ENCODE assay signal across 29 cellular contexts in genomic region chr14:91270619-91271018, GRCh38. TPM values are rescaled to one million over a fixed set of nuclear protein-coding genes. Genes with fewer than 3 reads are reported as not detected.
A peak's percentile ranks its signal among the peaks of the same experiment; 100 is the strongest.
DNase-seq lines count a peak whose midpoint lies in the region; ATAC-seq, FAIRE-seq and TF ChIP-seq lines count a peak whose summit lies in the region.
"Had no signal": no experiment of that assay in that cellular context is flagged by ENCODE, and none has a peak within 500 bp of the region (broad histone marks: within the 10 kb centered on the region; RNA-seq: fewer than 3 reads in every experiment).

No MANE protein-coding gene starts in this region.

- DNase-seq in NCI-H2171 treated with DMSO at 0.1 percent for 48 hours (lab: John Stamatoyannopoulos, UW): peak; percentile 33
- DNase-seq in NCI-H2171 (lab: John Stamatoyannopoulos, UW): no peak
- DNase-seq in activated naive CD8-positive, alpha-beta T cell treated with anti-CD3 and anti-CD28 coated beads, Interleukin-2, amount 50 U/mL, for 24 hours: no peak
- DNase-seq in WERI-Rb-1: no peak
- DNase-seq in stimulated activated naive B cell treated with anti-CD40 and anti-IgM and Interleukin-4, amounts not matched to agents 10 μg/mL and 1 μg/mL and 100 μg/mL, for 72 hours: no peak
- no peak for DNase-seq in Kasumi-1 (lab: John Stamatoyannopoulos, UW)
- no peak for DNase-seq in small intestine
- DNase-seq: activated CD4-positive, CD25-positive, alpha-beta regulatory T cell treated with anti-CD3 and anti-CD28 coated beads, Interleukin-2, amount 50 U/mL, for 72 hours; activated T-cell treated with anti-CD3 and anti-CD28 coated beads, Interleukin-2, amount 50 U/mL, for 4 hours; body of pancreas; dermis blood vessel endothelial cell; foreskin fibroblast; GM23248; HFFc6; islet precursor cell; left lung; NCI-H1092 treated with DMSO at 0.1 percent for 48 hours; stimulated activated naive CD8-positive, alpha-beta T cell treated with anti-CD3 and anti-CD28 coated beads, Interleukin-15, amount 100 ng/mL, for 72 hours had no signal

- H3K4me3 ChIP-seq in WERI-Rb-1 (ENCODE audit: low read depth, low read length): no peak overlapping the region
- H3K4me3 ChIP-seq in small intestine (ENCODE audit: low read depth in 1 of 2, low read length in 2 of 2): no peak overlapping the region
- H3K4me3 ChIP-seq: A549, body of pancreas, esophagus muscularis mucosa, GM23248, left lung, pancreas, SK-N-MC had no signal

- 0 out of 2 replicates have a peak, but pooled peaks have one; percentile 13 for TF ChIP-seq CTCF in WERI-Rb-1 (IDR thresholded peaks at IDR 0.05; ENCODE audit: low read depth, low read length)

- no peaks in the 10 kb centered on the region for H3K27me3 Mint-ChIP-seq in activated naive CD8-positive, alpha-beta T cell
- no peaks in the 10 kb centered on the region for H3K27me3 Mint-ChIP-seq in activated naive CD8-positive, alpha-beta T cell treated with anti-CD3 and anti-CD28 coated beads, Interleukin-2, amount 50 U/mL, for 24 hours
- peaks cover 0 to 3% of the 10 kb centered on the region in 2 donors for H3K27me3 Mint-ChIP-seq in stimulated activated naive B cell treated with anti-CD40 and anti-IgM and Interleukin-4, amounts not matched to agents 10 μg/mL and 1 μg/mL and 100 μg/mL, for 72 hours
- H3K27me3 Mint-ChIP-seq: IgD-negative memory B cell; memory B cell; stimulated activated naive CD8-positive, alpha-beta T cell treated with anti-CD3 and anti-CD28 coated beads, Interleukin-15, amount 100 ng/mL, for 72 hours had no signal

- no peaks in the 10 kb centered on the region for H3K9me3 Mint-ChIP-seq in activated naive CD8-positive, alpha-beta T cell (ENCODE audit: low read depth)
- no peaks in the 10 kb centered on the region for H3K9me3 Mint-ChIP-seq in activated naive CD8-positive, alpha-beta T cell treated with anti-CD3 and anti-CD28 coated beads, Interleukin-2, amount 50 U/mL, for 24 hours
- no peaks in the 10 kb centered on the region for H3K9me3 Mint-ChIP-seq in stimulated activated naive B cell treated with anti-CD40 and anti-IgM and Interleukin-4, amounts not matched to agents 10 μg/mL and 1 μg/mL and 100 μg/mL, for 72 hours
- H3K9me3 Mint-ChIP-seq: activated T-cell treated with anti-CD3 and anti-CD28 coated beads, Interleukin-2, amount 50 U/mL, for 4 hours; HFFc6; IgD-negative memory B cell; memory B cell; stimulated activated naive CD8-positive, alpha-beta T cell treated with anti-CD3 and anti-CD28 coated beads, Interleukin-15, amount 100 ng/mL, for 72 hours; T-helper 1 cell treated with Interleukin-12 subunit alpha and Interleukin-12 subunit beta and Interleukin-4 antibody, amounts not matched to agents 30 μg/mL and 1 μg/mL, for 36 hours had no signal

- no peaks in the 10 kb centered on the region for H3K4me1 ChIP-seq in small intestine (ENCODE audit: control insufficient read depth in 2 of 2, insufficient read depth in 1 of 2, low read depth in 1 of 2, low read length in 1 of 2)
- H3K4me1 ChIP-seq: A549, body of pancreas, pancreas had no signal

- H3K36me3 ChIP-seq in WERI-Rb-1 (peaks cover 46% of the 10 kb centered on the region), small intestine (ENCODE audit: control insufficient read depth in 2 of 2, insufficient read depth in 2 of 2, low read length in 2 of 2) (peaks cover 7 to 13% of the 10 kb centered on the region in 2 donors)

- 58 to 67% (median 61%) methylated on average over 5 to 7 of the region's 8 CpGs for WGBS in small intestine, 3 donors

- H3K27me3 ChIP-seq in WERI-Rb-1 (ENCODE audit: insufficient read depth, low read depth, severe bottlenecking): no peaks in the 10 kb centered on the region
- no peaks in the 10 kb centered on the region for H3K27me3 ChIP-seq in small intestine (ENCODE audit: control insufficient read depth in 2 of 2, insufficient read depth in 2 of 2, low read length in 2 of 2)
- H3K27me3 ChIP-seq: body of pancreas, esophagus muscularis mucosa, left lung, pancreas had no signal

- H3K4me1 Mint-ChIP-seq in activated naive CD8-positive, alpha-beta T cell (ENCODE audit: low read depth): peaks cover 29% of the 10 kb centered on the region
- peaks cover 13% of the 10 kb centered on the region for H3K4me1 Mint-ChIP-seq in activated naive CD8-positive, alpha-beta T cell treated with anti-CD3 and anti-CD28 coated beads, Interleukin-2, amount 50 U/mL, for 24 hours
- peaks cover 6 to 11% of the 10 kb centered on the region in 2 donors for H3K4me1 Mint-ChIP-seq in stimulated activated naive B cell treated with anti-CD40 and anti-IgM and Interleukin-4, amounts not matched to agents 10 μg/mL and 1 μg/mL and 100 μg/mL, for 72 hours

- ATAC-seq in activated naive CD8-positive, alpha-beta T cell treated with anti-CD3 and anti-CD28 coated beads, Interleukin-2, amount 50 U/mL, for 24 hours: no peak
- ATAC-seq in stimulated activated naive B cell treated with anti-CD40 and anti-IgM and Interleukin-4, amounts not matched to agents 10 μg/mL and 1 μg/mL and 100 μg/mL, for 72 hours (replicated peaks): no peak
- ATAC-seq: A549; activated T-cell treated with anti-CD3 and anti-CD28 coated beads, Interleukin-2, amount 50 U/mL, for 4 hours; body of pancreas; left lung; pancreas had no signal

- no peak overlapping the region for H3K4me3 Mint-ChIP-seq in activated naive CD8-positive, alpha-beta T cell
- no peak overlapping the region for H3K4me3 Mint-ChIP-seq in activated naive CD8-positive, alpha-beta T cell treated with anti-CD3 and anti-CD28 coated beads, Interleukin-2, amount 50 U/mL, for 24 hours
- H3K4me3 Mint-ChIP-seq in stimulated activated naive B cell treated with anti-CD40 and anti-IgM and Interleukin-4, amounts not matched to agents 10 μg/mL and 1 μg/mL and 100 μg/mL, for 72 hours: no peak overlapping the region
- H3K4me3 Mint-ChIP-seq: activated T-cell treated with anti-CD3 and anti-CD28 coated beads, Interleukin-2, amount 50 U/mL, for 4 hours; HFFc6; IgD-negative memory B cell; memory B cell; stimulated activated naive CD8-positive, alpha-beta T cell treated with anti-CD3 and anti-CD28 coated beads, Interleukin-15, amount 100 ng/mL, for 72 hours; T-helper 1 cell treated with Interleukin-12 subunit alpha and Interleukin-12 subunit beta and Interleukin-4 antibody, amounts not matched to agents 30 μg/mL and 1 μg/mL, for 36 hours had no signal

- H3K27ac ChIP-seq in WERI-Rb-1 (no peak overlapping the region), small intestine (ENCODE audit: low read depth in 1 of 2, low read length in 1 of 2) (no peak overlapping the region)
- H3K27ac ChIP-seq: A549, body of pancreas, esophagus muscularis mucosa, GM23248, pancreas, SK-N-MC had no signal

- peak overlapping the region; percentile 54 for H3K27ac Mint-ChIP-seq in activated naive CD8-positive, alpha-beta T cell
- H3K27ac Mint-ChIP-seq in activated naive CD8-positive, alpha-beta T cell treated with anti-CD3 and anti-CD28 coated beads, Interleukin-2, amount 50 U/mL, for 24 hours: no peak overlapping the region
- peak overlapping the region; percentile 69 for H3K27ac Mint-ChIP-seq in stimulated activated naive B cell treated with anti-CD40 and anti-IgM and Interleukin-4, amounts not matched to agents 10 μg/mL and 1 μg/mL and 100 μg/mL, for 72 hours
- H3K27ac Mint-ChIP-seq: HFFc6; memory B cell; T-helper 1 cell treated with Interleukin-12 subunit alpha and Interleukin-12 subunit beta and Interleukin-4 antibody, amounts not matched to agents 30 μg/mL and 1 μg/mL, for 36 hours had no signal

- H3K9me3 ChIP-seq in WERI-Rb-1 (ENCODE audit: severe bottlenecking) (no peaks in the 10 kb centered on the region), small intestine (ENCODE audit: control insufficient read depth, low read depth) (no peaks in the 10 kb centered on the region)
- H3K9me3 ChIP-seq: A549, body of pancreas, esophagus muscularis mucosa, left lung, pancreas had no signal

- FAIRE-seq in small intestine (lab: Jason Lieb, UNC): no peak
- FAIRE-seq: A549, D721Med, endometrium, pancreas, urothelium cell line had no signal

- peaks cover 11% of the 10 kb centered on the region for H3K36me3 Mint-ChIP-seq in activated naive CD8-positive, alpha-beta T cell
- peaks cover 15% of the 10 kb centered on the region for H3K36me3 Mint-ChIP-seq in activated naive CD8-positive, alpha-beta T cell treated with anti-CD3 and anti-CD28 coated beads, Interleukin-2, amount 50 U/mL, for 24 hours (ENCODE audit: low read depth)
- H3K36me3 Mint-ChIP-seq in stimulated activated naive B cell treated with anti-CD40 and anti-IgM and Interleukin-4, amounts not matched to agents 10 μg/mL and 1 μg/mL and 100 μg/mL, for 72 hours: peaks cover 44 to 50% of the 10 kb centered on the region in 2 donors
- H3K36me3 Mint-ChIP-seq: IgD-negative memory B cell had no signal

RNA-seq across cellular contexts. Expression of gene GPR68, which starts 26.1 kb away (rescaled TPM):
- under 1 TPM in 2 of 3 donors, not detected in 1; 0.54 to 0.78 TPM for polyA plus RNA-seq in small intestine
